In the genomic region with DNA sequence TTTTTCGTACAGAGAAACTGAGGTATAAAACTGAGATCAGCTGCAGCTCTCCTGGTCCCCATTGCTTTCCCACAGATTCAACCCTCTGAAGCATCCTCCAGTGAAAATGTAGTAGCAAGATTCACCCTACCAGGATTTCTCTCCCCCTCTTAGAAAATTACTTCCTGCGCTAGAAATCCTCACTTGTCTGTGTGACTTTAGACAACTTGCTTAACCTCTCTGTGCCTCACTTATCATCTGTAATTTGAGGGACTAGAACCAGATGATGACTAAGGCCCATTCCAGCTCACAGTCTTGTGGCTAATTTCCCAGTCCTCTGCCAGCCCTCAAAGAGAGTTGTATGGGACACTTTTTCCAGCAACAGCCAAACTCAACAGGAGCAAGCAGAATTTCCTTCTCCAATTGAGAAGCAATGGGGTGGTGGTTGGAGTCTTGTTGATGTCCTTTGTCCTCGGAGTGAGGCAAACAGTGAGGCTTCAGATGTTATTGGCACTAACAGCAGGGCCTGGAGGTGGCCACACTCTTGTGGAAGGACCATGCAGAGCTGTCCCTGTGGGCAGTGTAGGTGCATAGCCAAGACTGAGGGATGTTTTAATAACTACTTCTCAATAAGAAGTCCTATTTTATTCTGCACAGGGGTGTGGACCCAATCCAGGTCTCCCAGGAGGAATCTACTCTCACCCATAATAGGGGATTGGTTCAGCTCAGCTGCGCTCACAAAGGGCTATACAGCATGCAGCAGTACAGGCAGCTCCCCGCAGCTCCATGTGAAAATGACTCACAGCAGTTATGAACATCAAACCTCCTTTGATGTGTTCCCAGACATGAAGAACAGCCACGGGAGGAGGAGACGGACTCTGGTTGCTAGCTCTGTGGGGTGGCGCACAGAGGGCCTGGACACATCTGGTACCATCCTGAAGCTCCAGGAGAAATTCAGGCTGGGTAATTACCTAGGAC, we compare ENCODE assay signal across 13 cellular contexts.
DNase-seq lines count a peak whose midpoint lies in the region; ATAC-seq and TF ChIP-seq lines count a peak whose summit lies in the region.
"Had no signal": no experiment of that assay in that cellular context is flagged by ENCODE, and none has a peak within 500 bp of the region (broad histone marks: within the 10 kb centered on the region; RNA-seq: fewer than 3 reads in every experiment).

No MANE protein-coding gene starts in this region.

- no peaks in the 10 kb centered on the region for H3K9me3 ChIP-seq in mammary epithelial cell (replicated peaks; ENCODE audit: insufficient read depth, low read length)
- H3K9me3 ChIP-seq: sigmoid colon had no signal

- H3K27ac ChIP-seq in mammary epithelial cell (ENCODE audit: insufficient read depth, low read depth, low read length) (no peak overlapping the region), mesendoderm (ENCODE audit: low read depth, low read length) (no peak overlapping the region)
- H3K27ac ChIP-seq: sigmoid colon had no signal

- H3K18ac ChIP-seq in mesendoderm (ENCODE audit: low read length): no peak overlapping the region

- H3K4me2 ChIP-seq in mammary epithelial cell (ENCODE audit: insufficient read depth, low read depth, low read length) (no peak overlapping the region), mesendoderm (ENCODE audit: low read length) (no peak overlapping the region)

- H3K4me1 ChIP-seq in mammary epithelial cell (ENCODE audit: insufficient read depth, low read length) (peaks cover 16% of the 10 kb centered on the region), mesendoderm (ENCODE audit: control insufficient read depth, low read depth, low read length) (no peaks in the 10 kb centered on the region)

- H2AFZ ChIP-seq in mammary epithelial cell (ENCODE audit: low read depth, low read length): no peak overlapping the region

- H3K36me3 ChIP-seq in mammary epithelial cell (ENCODE audit: insufficient read depth, low read length) (no peaks in the 10 kb centered on the region), mesendoderm (ENCODE audit: control insufficient read depth, insufficient read depth, low read length) (no peaks in the 10 kb centered on the region)
- H3K36me3 ChIP-seq: sigmoid colon had no signal

- no peak overlapping the region for H2BK5ac ChIP-seq in mesendoderm (ENCODE audit: low read length)

- no peak overlapping the region for H4K8ac ChIP-seq in mesendoderm (ENCODE audit: low read depth, low read length)

- TF ChIP-seq CTCF in AG04449 (IDR thresholded peaks at IDR 0.05; ENCODE audit: insufficient read depth, low read length, missing control alignments) (no peak), NB4 (IDR thresholded peaks at IDR 0.05; ENCODE audit: low read depth, low read length) (no peak), mammary epithelial cell (conservative IDR thresholded peaks at IDR 0.05 in 1 of 2, IDR thresholded peaks at IDR 0.05 in 1 of 2; ENCODE audit: extremely low read depth in 1 of 2, insufficient read depth in 1 of 2, low read depth in 1 of 2, low read length in 2 of 2) (no peak)

- dilution Hi-C loops in mammary epithelial cell (cut with HindIII; ENCODE audit: low sequenced_read_pairs): no loop called here

- 67% methylated on average over 8 of the region's 8 CpGs for WGBS in mammary epithelial cell (ENCODE audit: low coverage, missing lambda C conversion rate)
- WGBS in mesendoderm (ENCODE audit: extremely low coverage, insufficient coverage, low lambda C conversion rate): no CpG with 5 or more reads among the region's 8 CpGs

- no peak overlapping the region for H2BK15ac ChIP-seq in mesendoderm (replicated peaks; ENCODE audit: low read depth)

- no peak overlapping the region for H2BK120ac ChIP-seq in mesendoderm (ENCODE audit: low read depth, low read length)

- H3K4me3 ChIP-seq in AG04449 (ENCODE audit: low read depth, low read length) (no peak overlapping the region), NB4 (ENCODE audit: low read depth, low read length) (no peak overlapping the region), mammary epithelial cell (replicated peaks in 1 of 3; ENCODE audit: insufficient read depth in 1 of 3, low read depth in 2 of 3, low read length in 3 of 3) (no peak overlapping the region), mesendoderm (ENCODE audit: low read length) (no peak overlapping the region)
- H3K4me3 ChIP-seq: sigmoid colon had no signal

- BruUV-seq in mammary epithelial cell (replicated peaks; lab: Mats Ljungman, UMichigan): no TSS peak

- in situ Hi-C loops in mammary epithelial cell (cut with MboI; ENCODE audit: low sequenced_read_pairs in 2 of 2): loop anchor here in 1 of 2 donors (25.0 kb wide), 1 partner anchor 173 kb away; no protein-coding TSS in a partner anchor

- H3K9ac ChIP-seq in mammary epithelial cell (ENCODE audit: insufficient read depth, low read length) (no peak overlapping the region), mesendoderm (ENCODE audit: low read length) (no peak overlapping the region)

- no peak overlapping the region for H3K56ac ChIP-seq in mesendoderm (ENCODE audit: low read length)

- ATAC-seq in GM21619 (IDR thresholded peaks at IDR 0.05; ENCODE audit: unreplicated experiment) (no peak), GM21528 (IDR thresholded peaks at IDR 0.05; ENCODE audit: low FRiP score, unreplicated experiment) (no peak), GM18909 (IDR thresholded peaks at IDR 0.05; ENCODE audit: poor library complexity, unreplicated experiment) (no peak), HG03139 (IDR thresholded peaks at IDR 0.05; ENCODE audit: unreplicated experiment) (no peak)

- no peak overlapping the region for H3K23ac ChIP-seq in mesendoderm (ENCODE audit: low read length)

- H3K4ac ChIP-seq in mesendoderm (ENCODE audit: low read depth, low read length): no peak overlapping the region

- CTCF ChIA-PET in AG04449 (lab: Yijun Ruan, JAX) (interaction anchor here (0.8 to 17.7 kb wide), 45 partner anchors 8 to 672 kb away, joined by 3 to 395 read pairs (median 5); no protein-coding TSS in a partner anchor), mammary epithelial cell (lab: Charles Lee; ENCODE audit: low non-redundant PET) (interaction anchor here (0.5 to 1.4 kb wide), 2 partner anchors 11 to 82 kb away, joined by 3 to 5 read pairs; no protein-coding TSS in a partner anchor)

- peak; percentile 47 for DNase-seq in AG04449 (ENCODE audit: low read depth, low spot score)
- DNase-seq in NB4 (ENCODE audit: low read depth): peak; percentile 11
- DNase-seq in mammary epithelial cell: peak; percentile 72
- DNase-seq in mesendoderm: no peak
- DNase-seq: activated CD4-positive, alpha-beta memory T cell treated with anti-CD3 and anti-CD28 coated beads, Interleukin-2, amount 10 ng/mL, durations not matched to agents 7 days and 5 days; activated naive CD4-positive, alpha-beta T cell treated with anti-CD3 and anti-CD28 coated beads, Interleukin-2, amount 10 ng/mL, durations not matched to agents 7 days and 5 days; AML-193; NCI-H187 treated with DMSO at 0.1 percent for 48 hours; sigmoid colon had no signal

- H3K27me3 ChIP-seq in mammary epithelial cell (ENCODE audit: insufficient read depth, low read length): peaks cover 4% of the 10 kb centered on the region
- H3K27me3 ChIP-seq in mesendoderm (ENCODE audit: insufficient read depth, low read length, poor library complexity): no peaks in the 10 kb centered on the region

- POLR2A ChIA-PET in AG04449 (lab: Yijun Ruan, JAX): interaction anchor here (0.5 to 1.4 kb wide), 5 partner anchors 158 to 706 kb away, joined by 3 to 4 read pairs (median 3); a partner anchor contains a TSS

- no peak overlapping the region for H4K5ac ChIP-seq in mesendoderm (ENCODE audit: low read length)

- TF ChIP-seq POLR2A in NB4 (IDR thresholded peaks at IDR 0.05; ENCODE audit: extremely low read depth, insufficient read length): no peak

- H2AK5ac ChIP-seq in mesendoderm (ENCODE audit: low read length): peak overlapping the region; percentile 24

- no peaks in the 10 kb centered on the region for H3K79me2 ChIP-seq in mammary epithelial cell (ENCODE audit: insufficient read depth, low read length)
- no peaks in the 10 kb centered on the region for H3K79me2 ChIP-seq in mesendoderm (ENCODE audit: control insufficient read depth, insufficient read depth, low read length)

- no peaks in the 10 kb centered on the region for H4K20me1 ChIP-seq in mammary epithelial cell (ENCODE audit: insufficient read depth, low read length)

- intact Hi-C loops in mammary epithelial cell (cut with micrococcal nuclease): no loop called here

- no peaks in the 10 kb centered on the region for H3K79me1 ChIP-seq in mesendoderm (ENCODE audit: low read length)
